ENCODE assay signal across 8 cellular contexts in the genomic region with DNA sequence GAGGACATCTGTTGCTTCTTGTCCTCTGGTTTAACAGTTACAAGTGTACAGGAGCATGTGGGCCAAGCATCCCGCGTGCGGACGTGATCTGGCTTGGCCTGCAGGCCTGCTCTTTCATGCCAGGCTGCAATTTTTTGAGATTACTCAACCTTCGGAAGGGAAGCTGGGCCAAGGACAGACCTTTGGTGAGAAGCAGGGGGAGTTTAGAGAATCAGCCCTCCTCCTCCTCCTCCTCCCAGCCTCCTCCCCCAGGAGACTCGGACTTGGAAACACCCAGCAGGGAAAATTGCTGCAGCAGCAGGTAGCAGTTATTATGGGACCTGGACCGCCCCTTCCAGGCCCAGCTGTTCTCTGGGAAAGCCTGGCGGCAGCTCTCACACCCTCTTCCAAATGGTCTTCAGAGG. TPM values are rescaled to one million over a fixed set of nuclear protein-coding genes. Genes with fewer than 3 reads are reported as not detected.
DNase-seq lines count a peak whose midpoint lies in the region; ATAC-seq, FAIRE-seq and TF ChIP-seq lines count a peak whose summit lies in the region.

No MANE protein-coding gene starts in this region.

- no peaks in the 10 kb centered on the region for H3K27me3 ChIP-seq in pancreas

- no peaks in the 10 kb centered on the region for H3K36me3 Mint-ChIP-seq in WTC11

- peaks cover 22% of the 10 kb centered on the region for H3K4me1 Mint-ChIP-seq in WTC11

- peaks cover 14% of the 10 kb centered on the region for H3K27me3 Mint-ChIP-seq in WTC11 (ENCODE audit: low read depth)

- H3K9me3 ChIP-seq in pancreas, result no peaks in the 10 kb centered on the region

- TF ChIP-seq CTCF in pancreas (IDR thresholded peaks at IDR 0.05) (no peak), WTC11 (IDR thresholded peaks at IDR 0.05) (no peak)

- intact Hi-C loops in pancreas (cut with DNase I), result no loop called here

- no peak overlapping the region for H3K4me3 ChIP-seq in pancreas

- no peak overlapping the region for H3K4me3 Mint-ChIP-seq in WTC11

- DNase-seq in DMS 273 treated with DMSO at 0.1 percent for 48 hours (lab: John Stamatoyannopoulos, UW) (peak; percentile 96), NCI-H524 (lab: John Stamatoyannopoulos, UW) (peak; percentile 90 to 92), fibroblast of gingiva (ENCODE audit: low read depth) (peak; percentile 92), pancreas (peak in 3 of 6 donors; percentile 47 to 59 (median 50)), WTC11 (ENCODE audit: low spot score) (no peak), LoVo (ENCODE audit: low spot score) (no peak), superior temporal gyrus (ENCODE audit: extremely low spot score) (no peak)

- no peaks in the 10 kb centered on the region for H3K9me3 Mint-ChIP-seq in WTC11

- WGBS in pancreas, 2 donors, result 50 to 57% methylated on average over 8 of the region's 8 CpGs

- H3K27ac ChIP-seq in pancreas, result peak overlapping the region in 2 of 4 donors; percentile 36 to 60

- CTCF ChIA-PET in WTC11 (lab: Charles Lee), result interaction anchor here (1.1 to 2.9 kb wide), 4 partner anchors 29 to 282 kb away, joined by 3 to 13 read pairs (median 8); no protein-coding TSS in a partner anchor

- POLR2A ChIA-PET in WTC11 (lab: Charles Lee), result no interaction called here

- no peaks in the 10 kb centered on the region for H3K36me3 ChIP-seq in pancreas

- ATAC-seq in pancreas, result peak; percentile 41 to 75 (median 70)
- ATAC-seq in GM21360 (IDR thresholded peaks at IDR 0.05; ENCODE audit: unreplicated experiment), result no peak
- ATAC-seq in WTC11, result no peak; the same call in 1 of the 2 replicates

- FAIRE-seq in pancreas (lab: Jason Lieb, UNC), result no peak

- H3K27ac Mint-ChIP-seq in WTC11, result no peak overlapping the region

- H3K4me1 ChIP-seq in pancreas, result peaks cover 0 to 12% (median 0%) of the 10 kb centered on the region in 3 donors

TF ChIP-seq in WTC11, 78 proteins besides CTCF, POLR2A, EP300 and RAD21:
- TF ChIP-seq ESRRA (CRISPR knock-in tag; IDR thresholded peaks at IDR 0.05; ENCODE audit: borderline replicate concordance) (no peak), ZNF396 (CRISPR knock-in tag; IDR thresholded peaks at IDR 0.05; ENCODE audit: borderline replicate concordance) (no peak), SMAD3 (CRISPR knock-in tag; IDR thresholded peaks at IDR 0.05; ENCODE audit: borderline replicate concordance) (no peak), ZNF263 (CRISPR knock-in tag; IDR thresholded peaks at IDR 0.05; ENCODE audit: low read depth) (no peak), SP1 (CRISPR knock-in tag; conservative IDR thresholded peaks at IDR 0.05) (no peak), TEAD4 (CRISPR knock-in tag; IDR thresholded peaks at IDR 0.05) (no peak), GRHL2 (CRISPR knock-in tag; IDR thresholded peaks at IDR 0.05; ENCODE audit: insufficient replicate concordance, severe bottlenecking) (no peak), KAT7 (CRISPR knock-in tag; IDR thresholded peaks at IDR 0.05; ENCODE audit: borderline replicate concordance) (no peak), ZNF219 (CRISPR knock-in tag; IDR thresholded peaks at IDR 0.05; ENCODE audit: borderline replicate concordance) (no peak), ZNF138 (CRISPR knock-in tag; conservative IDR thresholded peaks at IDR 0.05) (no peak), ZNF317 (CRISPR knock-in tag; IDR thresholded peaks at IDR 0.05; ENCODE audit: borderline replicate concordance, low read depth) (no peak), NR1H2 (CRISPR knock-in tag; IDR thresholded peaks at IDR 0.05) (no peak), ZNF671 (CRISPR knock-in tag; IDR thresholded peaks at IDR 0.05) (no peak), RORB (CRISPR knock-in tag; IDR thresholded peaks at IDR 0.05) (no peak)
- TF ChIP-seq, protein P1, sequence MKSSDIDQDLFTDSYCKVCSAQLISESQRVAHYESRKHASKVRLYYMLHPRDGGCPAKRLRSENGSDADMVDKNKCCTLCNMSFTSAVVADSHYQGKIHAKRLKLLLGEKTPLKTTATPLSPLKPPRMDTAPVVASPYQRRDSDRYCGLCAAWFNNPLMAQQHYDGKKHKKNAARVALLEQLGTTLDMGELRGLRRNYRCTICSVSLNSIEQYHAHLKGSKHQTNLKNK (CRISPR knock-in tag; IDR thresholded peaks at IDR 0.05), result no peak
- TF ChIP-seq, protein P2, sequence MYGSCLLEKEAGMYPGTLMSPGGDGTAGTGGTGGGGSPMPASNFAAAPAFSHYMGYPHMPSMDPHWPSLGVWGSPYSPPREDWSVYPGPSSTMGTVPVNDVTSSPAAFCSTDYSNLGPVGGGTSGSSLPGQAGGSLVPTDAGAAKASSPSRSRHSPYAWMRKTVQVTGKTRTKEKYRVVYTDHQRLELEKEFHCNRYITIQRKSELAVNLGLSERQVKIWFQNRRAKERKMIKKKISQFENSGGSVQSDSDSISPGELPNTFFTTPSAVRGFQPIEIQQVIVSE (CRISPR knock-in tag; IDR thresholded peaks at IDR 0.05; ENCODE audit: borderline replicate concordance), result no peak

RNA-seq across cellular contexts. Expression of a gene that starts 5.1 kb away (rescaled TPM):
- total RNA-seq in pancreas, result 10 to 100 TPM; 24.6 to 41.5 (median 27.4) TPM
- polyA plus RNA-seq in pancreas, result 10 to 100 TPM; 18.1 to 18.7 TPM
- 55.7 to 56.1 TPM (median 55.8 TPM) in 3 replicates for total RNA-seq in WTC11 (2021)

RNA-seq across cellular contexts. Expression of a gene that starts 25.3 kb away (rescaled TPM):
- total RNA-seq in pancreas (10 to 100 TPM in 5 of 6 donors, 1 to 10 TPM in 1; 6.8 to 44.3 (median 19.1) TPM), WTC11 (2021) (102 to 122 TPM (median 122 TPM) in 3 replicates)
- polyA plus RNA-seq in pancreas, result 10 to 100 TPM; 14.8 to 23.3 TPM

RNA-seq across cellular contexts. Expression of a gene that starts 56.6 kb away (rescaled TPM):
- total RNA-seq in pancreas, result 10 to 100 TPM; 22.8 to 40.6 (median 31.5) TPM
- 10 to 100 TPM; 11.4 to 18.2 TPM for polyA plus RNA-seq in pancreas
- 138 to 152 TPM (median 139 TPM) in 3 replicates for total RNA-seq in WTC11 (2021)

Comparison
In these comparisons a context has a peak if more than half of its experiments do, and no peak if none do; other contexts are left out.
1. DNase-seq: peak in DMS 273 treated with DMSO at 0.1 percent for 48 hours (single experiment), NCI-H524 (2 of 2) and fibroblast of gingiva (single experiment); none in WTC11 (single experiment), LoVo (single experiment) and superior temporal gyrus (single experiment).
2. ATAC-seq: peak in pancreas (4 of 4); none in GM21360 (single experiment) and WTC11 (single experiment).